Comparison of ENCODE assay signal across 12 cellular contexts in the genomic region with DNA sequence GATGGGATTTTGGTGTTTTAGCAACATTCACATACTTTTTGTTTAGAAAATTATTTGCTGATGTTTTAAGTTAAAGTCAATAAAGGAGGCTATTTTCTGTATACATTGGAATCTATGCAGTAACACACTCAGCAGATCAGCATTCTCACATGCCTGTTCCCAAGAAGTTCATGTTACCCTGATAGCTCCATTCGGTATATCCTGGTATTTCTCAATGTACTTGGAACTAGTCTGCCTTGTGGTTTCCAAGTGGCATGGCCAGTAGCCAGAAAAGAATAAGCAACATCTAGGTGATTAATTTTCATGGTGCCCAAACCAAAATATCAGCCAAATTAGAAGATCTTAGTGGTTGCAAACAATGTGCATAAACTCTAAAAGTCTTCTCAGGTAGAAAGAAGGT. TPM values are rescaled to one million over a fixed set of nuclear protein-coding genes. Genes with fewer than 3 reads are reported as not detected.
DNase-seq lines count a peak whose midpoint lies in the region; ATAC-seq and TF ChIP-seq lines count a peak whose summit lies in the region.
"Had no signal": no experiment of that assay in that cellular context is flagged by ENCODE, and none has a peak within 500 bp of the region (broad histone marks: within the 10 kb centered on the region; RNA-seq: fewer than 3 reads in every experiment).

No MANE protein-coding gene starts in this region.

- ATAC-seq in Right ventricle myocardium superior (ENCODE audit: poor library complexity): peak; percentile 44
- no peak for ATAC-seq in GM19395 (IDR thresholded peaks at IDR 0.05; ENCODE audit: unreplicated experiment)

- no peak overlapping the region for H3K4me3 ChIP-seq in right atrium auricular region
- H3K4me3 ChIP-seq in PC-9: no peak overlapping the region
- no peak overlapping the region for H3K4me3 ChIP-seq in fibroblast of lung (replicated peaks in 1 of 4; ENCODE audit: control extremely low read depth in 1 of 4, insufficient read depth in 1 of 4, low read depth in 3 of 4, low read length in 4 of 4)
- no peak overlapping the region for H3K4me3 ChIP-seq in skeletal muscle satellite cell (ENCODE audit: low read length)
- H3K4me3 ChIP-seq: upper lobe of left lung had no signal

- H3K9ac ChIP-seq in fibroblast of lung (ENCODE audit: insufficient read depth, low read length) (no peak overlapping the region), skeletal muscle satellite cell (ENCODE audit: low read depth, low read length) (no peak overlapping the region)

- POLR2A ChIA-PET in PC-9 (lab: Charles Lee; ENCODE audit: unreplicated experiment): no interaction called here

- H4K20me1 ChIP-seq in PC-9 (ENCODE audit: insufficient read depth): no peaks in the 10 kb centered on the region
- no peaks in the 10 kb centered on the region for H4K20me1 ChIP-seq in fibroblast of lung (ENCODE audit: control insufficient read depth, extremely low read depth, insufficient read depth, low read length)

- H3K27ac ChIP-seq in right atrium auricular region (no peak overlapping the region), PC-9 (peak overlapping the region; percentile 28), fibroblast of lung (ENCODE audit: insufficient read depth, low read length) (no peak overlapping the region)
- H3K27ac ChIP-seq: upper lobe of left lung had no signal

- H3K9me3 ChIP-seq in right atrium auricular region: no peaks in the 10 kb centered on the region
- H3K9me3 ChIP-seq in PC-9 (ENCODE audit: insufficient read depth, low read depth): no peaks in the 10 kb centered on the region
- H3K9me3 ChIP-seq in fibroblast of lung (ENCODE audit: control insufficient read depth, insufficient read depth, low read depth, low read length): no peaks in the 10 kb centered on the region
- H3K9me3 ChIP-seq in skeletal muscle satellite cell (replicated peaks; ENCODE audit: low read length): no peaks in the 10 kb centered on the region
- H3K9me3 ChIP-seq: upper lobe of left lung had no signal

- no peaks in the 10 kb centered on the region for H3K27me3 ChIP-seq in right atrium auricular region
- no peaks in the 10 kb centered on the region for H3K27me3 ChIP-seq in PC-9 (ENCODE audit: insufficient read depth, low read depth)
- H3K27me3 ChIP-seq in fibroblast of lung (ENCODE audit: control insufficient read depth, insufficient read depth, low read length): no peaks in the 10 kb centered on the region
- peaks cover 3% of the 10 kb centered on the region for H3K27me3 ChIP-seq in skeletal muscle satellite cell (ENCODE audit: control insufficient read depth, insufficient read depth, low read length)

- CTCF ChIA-PET in PC-9 (lab: Charles Lee): no interaction called here

- peaks cover 10% of the 10 kb centered on the region for H3K79me2 ChIP-seq in PC-9 (ENCODE audit: low read depth)
- H3K79me2 ChIP-seq in fibroblast of lung (ENCODE audit: control insufficient read depth, insufficient read depth, low read length): peaks cover 4% of the 10 kb centered on the region

- BruUV-seq in PC-9 (replicated peaks; lab: Mats Ljungman, UMichigan): no TSS peak

- no peaks in the 10 kb centered on the region for H3K36me3 ChIP-seq in right atrium auricular region
- H3K36me3 ChIP-seq in PC-9 (ENCODE audit: low read depth): no peaks in the 10 kb centered on the region
- H3K36me3 ChIP-seq in fibroblast of lung (ENCODE audit: control insufficient read depth, insufficient read depth, low read length): no peaks in the 10 kb centered on the region
- H3K36me3 ChIP-seq in skeletal muscle satellite cell (ENCODE audit: insufficient read depth, low read length): no peaks in the 10 kb centered on the region
- H3K36me3 ChIP-seq: upper lobe of left lung had no signal

- TF ChIP-seq CTCF in right atrium auricular region (IDR thresholded peaks at IDR 0.05) (no peak), PC-9 (conservative IDR thresholded peaks at IDR 0.05) (no peak), fibroblast of lung (conservative IDR thresholded peaks at IDR 0.05 in 1 of 2, IDR thresholded peaks at IDR 0.05 in 1 of 2; ENCODE audit: low read depth in 1 of 2, low read length in 2 of 2) (no peak)

- H3K9me2 ChIP-seq in PC-9 (ENCODE audit: insufficient read depth): no peaks in the 10 kb centered on the region

- DNase-seq in Right ventricle myocardium superior (no peak), right atrium auricular region (ENCODE audit: low spot score) (no peak), PC-9 (peak; percentile 22 to 95), fibroblast of lung (ENCODE audit: low read depth in 2 of 2) (peak; percentile 37 to 82), C1 segment of cervical spinal cord (lab: John Stamatoyannopoulos, UW) (no peak), SKM-1 (lab: John Stamatoyannopoulos, UW; ENCODE audit: unreplicated experiment) (no peak)
- DNase-seq: cerebellar nuclear complex, DMS153 had no signal

- intact Hi-C loops in Right ventricle myocardium superior (cut with DNase I): no loop called here
- intact Hi-C loops in PC-9 (cut with micrococcal nuclease; ENCODE audit: unreplicated experiment): loop anchor here (10.0 kb wide), 1 partner anchor 434 kb away; the partner anchor contains the start of gene CNNM4

- peaks cover 39% of the 10 kb centered on the region for H3F3A ChIP-seq in PC-9 (ENCODE audit: insufficient read depth, low read depth)

- 0 out of 2 replicates have a peak overlapping the region, but pooled peaks have one; percentile 19 for H3K4me2 ChIP-seq in PC-9
- H3K4me2 ChIP-seq in fibroblast of lung (ENCODE audit: extremely low read depth, insufficient read depth, low read length): no peak overlapping the region
- peak overlapping the region; percentile 7 for H3K4me2 ChIP-seq in skeletal muscle satellite cell (ENCODE audit: low read length)

- no peak overlapping the region for H2AFZ ChIP-seq in PC-9
- H2AFZ ChIP-seq in fibroblast of lung (ENCODE audit: low read length): no peak overlapping the region

- H3K4me1 ChIP-seq in right atrium auricular region (peaks cover 0 to 11% of the 10 kb centered on the region in 2 donors), PC-9 (replicated peaks; ENCODE audit: insufficient read depth) (peaks cover 28% of the 10 kb centered on the region), fibroblast of lung (ENCODE audit: control insufficient read depth, extremely low read depth, insufficient read depth, low read length) (no peaks in the 10 kb centered on the region), skeletal muscle satellite cell (ENCODE audit: control insufficient read depth, insufficient read depth, low read length) (peaks cover 22% of the 10 kb centered on the region)

RNA-seq across cellular contexts. Expression of gene NCAPH, which starts 5.2 kb away (rescaled TPM):
- total RNA-seq in Right ventricle myocardium superior (0.70 TPM), right atrium auricular region (under 1 TPM; 0.12 to 0.52 TPM), PC-9 (2021) (55.0 and 55.4 TPM in 2 replicates), fibroblast of lung (0.51 and 4.3 TPM in 2 replicates)
- polyA plus RNA-seq in fibroblast of lung: 8.4 and 34.6 TPM in 2 replicates
- polyA plus RNA-seq in fibroblast of lung (2012): 5.2 and 18.8 TPM in 2 replicates
- polyA minus RNA-seq in fibroblast of lung (ENCODE audit: low replicate concordance): 9.2 and 54.9 TPM in 2 replicates
- 10.4 and 12.9 TPM in 2 replicates for total RNA-seq in skeletal muscle satellite cell (2012; rRNA removed)

RNA-seq across cellular contexts. Expression of gene ITPRIPL1, which starts 5.3 kb away (rescaled TPM):
- total RNA-seq in Right ventricle myocardium superior (1.0 TPM), right atrium auricular region (1 to 10 TPM in 1 of 2 donors, under 1 TPM in 1; 0.44 to 1.5 TPM), PC-9 (2021) (not detected in 2 replicates), fibroblast of lung (4.1 and 4.6 TPM in 2 replicates)
- polyA plus RNA-seq in fibroblast of lung: 2.0 and 2.6 TPM in 2 replicates
- polyA plus RNA-seq in fibroblast of lung (2012): 1.2 and 1.4 TPM in 2 replicates
- polyA minus RNA-seq in fibroblast of lung (ENCODE audit: low replicate concordance): 7.2 and 7.4 TPM in 2 replicates
- 0.51 and 0.87 TPM in 2 replicates for total RNA-seq in skeletal muscle satellite cell (2012; rRNA removed)
- total RNA-seq: NCI-H460 had no signal

RNA-seq across cellular contexts. Expression of gene SNRNP200, which starts 25.1 kb away (rescaled TPM):
- total RNA-seq in Right ventricle myocardium superior: 50.1 TPM
- 10 to 100 TPM; 42.2 to 68.8 TPM for total RNA-seq in right atrium auricular region
- total RNA-seq in PC-9 (2021): 214 and 229 TPM in 2 replicates
- total RNA-seq in fibroblast of lung: 39.8 and 49.4 TPM in 2 replicates
- 65.0 and 102 TPM in 2 replicates for polyA plus RNA-seq in fibroblast of lung
- polyA plus RNA-seq in fibroblast of lung (2012): 65.1 and 91.1 TPM in 2 replicates
- 338 and 339 TPM in 2 replicates for polyA minus RNA-seq in fibroblast of lung (ENCODE audit: low replicate concordance)
- total RNA-seq in skeletal muscle satellite cell (2012; rRNA removed): 36.2 and 37.4 TPM in 2 replicates

Comparison
In these comparisons a context has a peak if more than half of its experiments do, and no peak if none do; other contexts are left out.
1. DNase-seq: peak in PC-9 (2 of 2) and fibroblast of lung (2 of 2); none in Right ventricle myocardium superior (single experiment), right atrium auricular region (single experiment), C1 segment of cervical spinal cord (0 of 14) and SKM-1 (single experiment).
2. RNA of gene NCAPH, which starts 5.2 kb away (total RNA-seq): 55.0 to 55.4 TPM in PC-9; 0.51 to 4.3 TPM in fibroblast of lung, 0.70 TPM in Right ventricle myocardium superior (single experiment) and 0.12 to 0.52 TPM in right atrium auricular region; every median in the first group is over 10 times any median in the second.